15 cellular contexts compared by ENCODE assay signal in the genomic region with DNA sequence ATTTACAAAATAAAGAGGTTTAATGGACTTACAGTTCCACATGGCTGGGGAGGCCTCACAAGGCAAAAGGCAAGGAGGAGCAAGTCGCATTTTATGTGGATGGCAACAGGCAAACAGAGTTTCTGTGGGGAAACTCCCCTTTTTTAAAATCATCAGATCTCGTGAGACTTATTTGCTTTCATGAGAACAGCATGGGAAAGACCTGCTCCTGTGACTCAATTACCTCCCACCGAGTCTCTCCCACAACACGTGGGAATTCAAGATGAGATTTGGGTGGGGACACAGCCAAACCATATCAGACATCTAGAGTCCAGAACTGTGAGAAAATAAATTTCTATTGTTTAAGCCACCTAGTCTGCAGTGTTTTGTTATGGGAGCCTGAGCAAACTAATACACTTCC.
DNase-seq lines count a peak whose midpoint lies in the region; ATAC-seq and TF ChIP-seq lines count a peak whose summit lies in the region.
"Had no signal": no experiment of that assay in that cellular context is flagged by ENCODE, and none has a peak within 500 bp of the region (broad histone marks: within the 10 kb centered on the region; RNA-seq: fewer than 3 reads in every experiment).

No MANE protein-coding gene starts in this region.

- H2AFZ ChIP-seq in ACC112 (ENCODE audit: low read length, unreplicated experiment) (no peak overlapping the region), MM.1S (ENCODE audit: low read length) (no peak overlapping the region)

- H3K27me3 ChIP-seq in ACC112 (ENCODE audit: insufficient read depth, low read length): no peaks in the 10 kb centered on the region
- no peaks in the 10 kb centered on the region for H3K27me3 ChIP-seq in suprapubic skin
- H3K27me3 ChIP-seq in MM.1S (replicated peaks; ENCODE audit: insufficient read depth, low read length): no peaks in the 10 kb centered on the region
- H3K27me3 ChIP-seq: gastrocnemius medialis had no signal

- WGBS in suprapubic skin: 87% methylated on average over 4 of the region's 4 CpGs

- H3K9me2 ChIP-seq in MM.1S (replicated peaks; ENCODE audit: insufficient read depth, low read length): no peaks in the 10 kb centered on the region

- H3K9me3 ChIP-seq in HEK293 (ENCODE audit: control insufficient read depth, insufficient read depth, low read depth, low read length): no peaks in the 10 kb centered on the region
- H3K9me3 ChIP-seq in suprapubic skin: no peaks in the 10 kb centered on the region
- no peaks in the 10 kb centered on the region for H3K9me3 ChIP-seq in mucosa of descending colon
- H3K9me3 ChIP-seq in MM.1S (replicated peaks; ENCODE audit: insufficient read depth, low read length): no peaks in the 10 kb centered on the region
- H3K9me3 ChIP-seq: gastrocnemius medialis had no signal

- H3K27ac ChIP-seq in ACC112 (ENCODE audit: low read depth, low read length) (peak overlapping the region; percentile 96), HEK293 (ENCODE audit: extremely low read depth, low read depth, low read length) (peak overlapping the region; percentile 35; the same call in 1 of the 2 replicates), suprapubic skin (no peak overlapping the region), MM.1S (ENCODE audit: low read length) (no peak overlapping the region)
- H3K27ac ChIP-seq: HL-60 had no signal

- TF ChIP-seq POLR2A in suprapubic skin (IDR thresholded peaks at IDR 0.05): no peak

- no peak for TF ChIP-seq CTCF in HEK293 (tag by site-specific recombination; IDR thresholded peaks at IDR 0.05)
- no peak for TF ChIP-seq CTCF in chondrocyte (IDR thresholded peaks at IDR 0.05)
- TF ChIP-seq CTCF in neural crest cell (conservative IDR thresholded peaks at IDR 0.05): no peak
- no peak for TF ChIP-seq CTCF in suprapubic skin (IDR thresholded peaks at IDR 0.05)
- no peak for TF ChIP-seq CTCF in mucosa of descending colon (IDR thresholded peaks at IDR 0.05)
- TF ChIP-seq CTCF in MM.1S (IDR thresholded peaks at IDR 0.05; ENCODE audit: low read length): no peak

- no peak overlapping the region for H3K4me3 Mint-ChIP-seq in chondrocyte (ENCODE audit: unreplicated experiment)
- no peak overlapping the region for H3K4me3 Mint-ChIP-seq in neural crest cell
- H3K4me3 Mint-ChIP-seq: memory B cell had no signal

- H4K20me1 ChIP-seq in MM.1S (ENCODE audit: insufficient read depth, low read length): no peaks in the 10 kb centered on the region

- H3K36me3 Mint-ChIP-seq in chondrocyte (ENCODE audit: low read depth): no peaks in the 10 kb centered on the region
- H3K36me3 Mint-ChIP-seq in neural crest cell (ENCODE audit: low read depth): no peaks in the 10 kb centered on the region
- H3K36me3 Mint-ChIP-seq: memory B cell had no signal

- H3K4me1 ChIP-seq in ACC112 (ENCODE audit: control insufficient read depth, insufficient read depth, low read length, unreplicated experiment) (peaks cover 63% of the 10 kb centered on the region), HEK293 (ENCODE audit: control insufficient read depth, insufficient read depth, low read length) (peaks cover 6% of the 10 kb centered on the region; the same call in 1 of the 2 replicates), suprapubic skin (peaks cover 11% of the 10 kb centered on the region), mucosa of descending colon (ENCODE audit: low read depth) (peaks cover 6% of the 10 kb centered on the region), MM.1S (ENCODE audit: low read length) (peaks cover 29% of the 10 kb centered on the region)

- peaks cover 9% of the 10 kb centered on the region; the same call in 1 of the 2 replicates for H3F3A ChIP-seq in MM.1S (ENCODE audit: insufficient read depth, low read length)

- H3K9ac ChIP-seq in MM.1S (ENCODE audit: low read length): no peak overlapping the region

- H3K4me3 ChIP-seq in ACC112 (ENCODE audit: low read depth, low read length): no peak overlapping the region
- no peak overlapping the region for H3K4me3 ChIP-seq in HEK293 (ENCODE audit: low read depth, low read length)
- no peak overlapping the region for H3K4me3 ChIP-seq in suprapubic skin
- no peak overlapping the region for H3K4me3 ChIP-seq in mucosa of descending colon
- no peak overlapping the region for H3K4me3 ChIP-seq in MM.1S (ENCODE audit: low read length)
- H3K4me3 ChIP-seq: gastrocnemius medialis had no signal

- H3K79me2 ChIP-seq in ACC112 (ENCODE audit: control insufficient read depth, insufficient read depth, low read length, unreplicated experiment) (peaks cover 13% of the 10 kb centered on the region), MM.1S (ENCODE audit: low read length) (no peaks in the 10 kb centered on the region)

- CTCF ChIA-PET in HEK293 (lab: Yijun Ruan, JAX): no interaction called here

- TF ChIP-seq EP300 in suprapubic skin (IDR thresholded peaks at IDR 0.05): no peak

- DNase-seq in chondrocyte (ENCODE audit: low spot score) (no peak), neural crest cell (ENCODE audit: low read depth, low spot score) (no peak), head of caudate nucleus (no peak), suprapubic skin (ENCODE audit: low spot score in 2 of 2) (no peak), mucosa of descending colon (no peak), MM.1S (no peak)
- DNase-seq: gastrocnemius medialis; KG1; NCI-H1105 treated with DMSO at 0.1 percent for 48 hours; stimulated activated CD4-positive, alpha-beta T cell treated with anti-CD3 and anti-CD28 coated beads, Interleukin-4, amount 100 ng/mL, for 1 hour had no signal

- H3K36me3 ChIP-seq in ACC112 (ENCODE audit: insufficient read depth, low read length) (no peaks in the 10 kb centered on the region), HEK293 (ENCODE audit: control insufficient read depth in 2 of 2, insufficient read depth in 1 of 2, low read length in 2 of 2) (no peaks in the 10 kb centered on the region), suprapubic skin (no peaks in the 10 kb centered on the region), mucosa of descending colon (ENCODE audit: low read depth) (no peaks in the 10 kb centered on the region), MM.1S (replicated peaks; ENCODE audit: insufficient read depth, low read length) (no peaks in the 10 kb centered on the region)
- H3K36me3 ChIP-seq: gastrocnemius medialis had no signal

- H3K9me3 Mint-ChIP-seq in chondrocyte (ENCODE audit: low read depth) (no peaks in the 10 kb centered on the region), neural crest cell (no peaks in the 10 kb centered on the region)
- H3K9me3 Mint-ChIP-seq: memory B cell had no signal

- no peak for ATAC-seq in mucosa of descending colon
- ATAC-seq: activated CD4-positive, CD25-positive, alpha-beta regulatory T cell treated with anti-CD3 and anti-CD28 coated beads, Interleukin-2, amount 50 U/mL, for 24 hours had no signal

- H3K27me3 Mint-ChIP-seq in chondrocyte (ENCODE audit: low read depth): no peaks in the 10 kb centered on the region
- H3K27me3 Mint-ChIP-seq in neural crest cell (ENCODE audit: low read depth): no peaks in the 10 kb centered on the region
- H3K27me3 Mint-ChIP-seq: memory B cell had no signal

- no peak overlapping the region for H3K4me2 ChIP-seq in MM.1S (ENCODE audit: low read depth, low read length)

- H3K27ac Mint-ChIP-seq in chondrocyte (ENCODE audit: unreplicated experiment) (peak overlapping the region; percentile 72), neural crest cell (ENCODE audit: unreplicated experiment) (peak overlapping the region; percentile 92)
- H3K27ac Mint-ChIP-seq: memory B cell had no signal

- H3K4me1 Mint-ChIP-seq in chondrocyte (ENCODE audit: low read depth) (peaks cover 36% of the 10 kb centered on the region), neural crest cell (peaks cover 82% of the 10 kb centered on the region)

- intact Hi-C loops in head of caudate nucleus (cut with DNase I): no loop called here
- intact Hi-C loops in mucosa of descending colon (cut with DNase I, micrococcal nuclease): no loop called here

- POLR2A ChIA-PET in HEK293 (lab: Yijun Ruan, JAX): no interaction called here

TF ChIP-seq in HEK293, 187 proteins besides CTCF, POLR2A, EP300 and RAD21:
- TF ChIP-seq SP2 (tag by site-specific recombination; IDR thresholded peaks at IDR 0.05) (no peak), ZFHX2 (tag by site-specific recombination; conservative IDR thresholded peaks at IDR 0.05) (no peak), FEZF1 (tag by site-specific recombination; IDR thresholded peaks at IDR 0.05) (no peak), ZNF426 (tag by site-specific recombination; IDR thresholded peaks at IDR 0.05) (no peak), ZNF529 (tag by site-specific recombination; IDR thresholded peaks at IDR 0.05; ENCODE audit: insufficient replicate concordance) (no peak), ZNF292 (tag by site-specific recombination; IDR thresholded peaks at IDR 0.05; ENCODE audit: borderline replicate concordance, low read depth) (no peak), ZNF133 (tag by site-specific recombination; IDR thresholded peaks at IDR 0.05) (no peak), ZNF596 (tag by site-specific recombination; IDR thresholded peaks at IDR 0.05) (no peak), ZNF274 (IDR thresholded peaks at IDR 0.05; ENCODE audit: low read length) (no peak), ZNF274 (tag by site-specific recombination; IDR thresholded peaks at IDR 0.05; ENCODE audit: borderline replicate concordance) (no peak), ZNF239 (tag by site-specific recombination; IDR thresholded peaks at IDR 0.05) (no peak), ZFP37 (tag by site-specific recombination; IDR thresholded peaks at IDR 0.05) (no peak)
- TF ChIP-seq, protein P1, sequence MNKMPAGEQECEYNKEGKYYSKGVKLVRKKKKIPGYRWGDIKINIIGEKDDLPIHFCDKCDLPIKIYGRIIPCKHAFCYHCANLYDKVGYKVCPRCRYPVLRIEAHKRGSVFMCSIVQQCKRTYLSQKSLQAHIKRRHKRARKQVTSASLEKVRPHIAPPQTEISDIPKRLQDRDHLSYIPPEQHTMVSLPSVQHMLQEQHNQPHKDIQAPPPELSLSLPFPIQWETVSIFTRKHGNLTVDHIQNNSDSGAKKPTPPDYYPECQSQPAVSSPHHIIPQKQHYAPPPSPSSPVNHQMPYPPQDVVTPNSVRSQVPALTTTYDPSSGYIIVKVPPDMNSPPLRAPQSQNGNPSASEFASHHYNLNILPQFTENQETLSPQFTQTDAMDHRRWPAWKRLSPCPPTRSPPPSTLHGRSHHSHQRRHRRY (tag by site-specific recombination; IDR thresholded peaks at IDR 0.05): no peak
- TF ChIP-seq, protein P2, sequence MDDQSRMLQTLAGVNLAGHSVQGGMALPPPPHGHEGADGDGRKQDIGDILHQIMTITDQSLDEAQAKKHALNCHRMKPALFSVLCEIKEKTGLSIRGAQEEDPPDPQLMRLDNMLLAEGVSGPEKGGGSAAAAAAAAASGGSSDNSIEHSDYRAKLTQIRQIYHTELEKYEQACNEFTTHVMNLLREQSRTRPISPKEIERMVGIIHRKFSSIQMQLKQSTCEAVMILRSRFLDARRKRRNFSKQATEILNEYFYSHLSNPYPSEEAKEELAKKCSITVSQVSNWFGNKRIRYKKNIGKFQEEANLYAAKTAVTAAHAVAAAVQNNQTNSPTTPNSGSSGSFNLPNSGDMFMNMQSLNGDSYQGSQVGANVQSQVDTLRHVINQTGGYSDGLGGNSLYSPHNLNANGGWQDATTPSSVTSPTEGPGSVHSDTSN (CRISPR knock-in tag; IDR thresholded peaks at IDR 0.05): no peak
TF ChIP-seq in HEK293: peak in this region for 0.

Comparison
In these comparisons a context has a peak if more than half of its experiments do, and no peak if none do; other contexts are left out.
1. H3K27ac ChIP-seq: peak in ACC112 (single experiment) and HEK293 (single experiment); none in suprapubic skin (single experiment) and MM.1S (single experiment).